ENCODE assay signal across 15 cellular contexts in genomic region chr20:51854912-51855311, GRCh38. TPM values are rescaled to one million over a fixed set of nuclear protein-coding genes. Genes with fewer than 3 reads are reported as not detected.
DNase-seq lines count a peak whose midpoint lies in the region; ATAC-seq and TF ChIP-seq lines count a peak whose summit lies in the region.
"Had no signal": no experiment of that assay in that cellular context is flagged by ENCODE, and none has a peak within 500 bp of the region (broad histone marks: within the 10 kb centered on the region; RNA-seq: fewer than 3 reads in every experiment).

No MANE protein-coding gene starts in this region.

- peak; percentile 14 for DNase-seq in MV-4-11 (lab: John Stamatoyannopoulos, UW)
- no peak for DNase-seq in RWPE2 (ENCODE audit: low spot score)
- peak; percentile 73 for DNase-seq in fibroblast of villous mesenchyme (ENCODE audit: low read depth)
- no peak for DNase-seq in mucosa of descending colon
- DNase-seq in type B pancreatic cell (ENCODE audit: extremely low spot score, unreplicated experiment), result no peak
- no peak for DNase-seq in AG20443 (ENCODE audit: low spot score)
- DNase-seq in activated naive CD4-positive, alpha-beta T cell treated with anti-CD3 and anti-CD28 coated beads, Interleukin-2, amount 50 U/mL, for 72 hours (ENCODE audit: low spot score in 2 of 2), result no peak
- DNase-seq: BE2C; CD8-positive, alpha-beta T cell; COR-L47; DMS153; DMS79 treated with DMSO at 0.1 percent for 48 hours; EL; GM23248 had no signal

- H3K4me1 ChIP-seq in RWPE2 (ENCODE audit: insufficient read depth, poor library complexity, severe bottlenecking), result peaks cover 8% of the 10 kb centered on the region
- peaks cover 5% of the 10 kb centered on the region for H3K4me1 ChIP-seq in mucosa of descending colon (ENCODE audit: low read depth)
- H3K4me1 ChIP-seq: BE2C had no signal

- no peak overlapping the region for H3K27ac ChIP-seq in RWPE2 (ENCODE audit: poor library complexity, severe bottlenecking)
- H3K27ac ChIP-seq: C4-2B, GM23248 had no signal

- ATAC-seq in RWPE2 (ENCODE audit: low read depth) (peak; percentile 82), mucosa of descending colon (peak; percentile 71)
- no peak for ATAC-seq in activated naive CD4-positive, alpha-beta T cell treated with anti-CD3 and anti-CD28 coated beads, Interleukin-2, amount 50 U/mL, for 72 hours
- ATAC-seq: CD8-positive, alpha-beta T cell had no signal

- no peaks in the 10 kb centered on the region for H3K27me3 ChIP-seq in RWPE2 (ENCODE audit: insufficient read depth, poor library complexity, severe bottlenecking)
- H3K27me3 ChIP-seq: BE2C had no signal

- H3K27ac Mint-ChIP-seq in type B pancreatic cell, result no peak overlapping the region
- no peak overlapping the region for H3K27ac Mint-ChIP-seq in activated naive CD4-positive, alpha-beta T cell treated with anti-CD3 and anti-CD28 coated beads, Interleukin-2, amount 50 U/mL, for 72 hours
- H3K27ac Mint-ChIP-seq: CD8-positive, alpha-beta T cell had no signal

- no peaks in the 10 kb centered on the region for H3K36me3 ChIP-seq in RWPE2 (ENCODE audit: low read depth)
- H3K36me3 ChIP-seq in mucosa of descending colon (ENCODE audit: low read depth), result no peaks in the 10 kb centered on the region
- H3K36me3 ChIP-seq: BE2C had no signal

- no peaks in the 10 kb centered on the region for H3K9me3 ChIP-seq in RWPE2 (ENCODE audit: severe bottlenecking)
- no peaks in the 10 kb centered on the region for H3K9me3 ChIP-seq in mucosa of descending colon
- H3K9me3 ChIP-seq: BE2C had no signal

- H3K4me3 ChIP-seq in RWPE2 (ENCODE audit: severe bottlenecking), result no peak overlapping the region
- no peak overlapping the region for H3K4me3 ChIP-seq in fibroblast of villous mesenchyme (ENCODE audit: low read depth, low read length)
- no peak overlapping the region for H3K4me3 ChIP-seq in mucosa of descending colon
- H3K4me3 ChIP-seq: GM23248 had no signal

- H3K27me3 Mint-ChIP-seq in type B pancreatic cell, result no peaks in the 10 kb centered on the region

- no peak overlapping the region for H3K4me3 Mint-ChIP-seq in type B pancreatic cell
- H3K4me3 Mint-ChIP-seq: CD8-positive, alpha-beta T cell had no signal

- intact Hi-C loops in mucosa of descending colon (cut with DNase I, micrococcal nuclease), result no loop called here

- no peaks in the 10 kb centered on the region for H3K9me3 Mint-ChIP-seq in type B pancreatic cell
- H3K9me3 Mint-ChIP-seq in activated naive CD4-positive, alpha-beta T cell treated with anti-CD3 and anti-CD28 coated beads, Interleukin-2, amount 50 U/mL, for 72 hours, result no peaks in the 10 kb centered on the region
- H3K9me3 Mint-ChIP-seq: CD8-positive, alpha-beta T cell had no signal

- H3K4me1 Mint-ChIP-seq in type B pancreatic cell (ENCODE audit: unreplicated experiment), result no peaks in the 10 kb centered on the region

- no peak for TF ChIP-seq CTCF in RWPE2 (IDR thresholded peaks at IDR 0.05; ENCODE audit: poor library complexity, severe bottlenecking)
- TF ChIP-seq CTCF in fibroblast of villous mesenchyme (IDR thresholded peaks at IDR 0.05; ENCODE audit: insufficient read depth, low read depth, low read length), result no peak
- TF ChIP-seq CTCF in mucosa of descending colon (IDR thresholded peaks at IDR 0.05), result no peak
- no peak for TF ChIP-seq CTCF in type B pancreatic cell (conservative IDR thresholded peaks at IDR 0.05)

- H3K36me3 Mint-ChIP-seq in type B pancreatic cell, result no peaks in the 10 kb centered on the region
- no peaks in the 10 kb centered on the region for H3K36me3 Mint-ChIP-seq in activated naive CD4-positive, alpha-beta T cell treated with anti-CD3 and anti-CD28 coated beads, Interleukin-2, amount 50 U/mL, for 72 hours
- H3K36me3 Mint-ChIP-seq: CD8-positive, alpha-beta T cell had no signal

RNA-seq across cellular contexts. Expression of gene SALL4, which starts 52.6 kb away (rescaled TPM):
- total RNA-seq in fibroblast of villous mesenchyme (0.43 and 0.97 TPM in 2 replicates), mucosa of descending colon (under 1 TPM in 2 of 3 donors, not detected in 1; 0.05 to 0.41 TPM), type B pancreatic cell (ENCODE audit: low replicate concordance) (12.6 and 32.5 TPM in 2 replicates)
- total RNA-seq in activated naive CD4-positive, alpha-beta T cell treated with anti-CD3 and anti-CD28 coated beads, Interleukin-2, amount 50 U/mL, for 72 hours, result under 1 TPM; 0.12 to 0.36 TPM
- total RNA-seq: GM23248 had no signal

Comparison
In these comparisons a context has a peak if more than half of its experiments do, and no peak if none do; other contexts are left out.
1. DNase-seq: peak in MV-4-11 (single experiment) and fibroblast of villous mesenchyme (single experiment); none in RWPE2 (single experiment), mucosa of descending colon (0 of 3), type B pancreatic cell (single experiment), AG20443 (single experiment) and activated naive CD4-positive, alpha-beta T cell treated with anti-CD3 and anti-CD28 coated beads, Interleukin-2, amount 50 U/mL, for 72 hours (0 of 2).
2. ATAC-seq: peak in RWPE2 (single experiment) and mucosa of descending colon (single experiment); none in activated naive CD4-positive, alpha-beta T cell treated with anti-CD3 and anti-CD28 coated beads, Interleukin-2, amount 50 U/mL, for 72 hours (0 of 2).